6 cellular contexts compared by ENCODE assay signal in genomic region chr5:177403194-177403825, GRCh38. TPM values are rescaled to one million over a fixed set of nuclear protein-coding genes. Genes with fewer than 3 reads are reported as not detected.
DNase-seq lines count a peak whose midpoint lies in the region; ATAC-seq and TF ChIP-seq lines count a peak whose summit lies in the region.

No MANE protein-coding gene starts in this region.

- peaks cover 0 to 11% of the 10 kb centered on the region in 2 donors for H3K27me3 Mint-ChIP-seq in CD8-positive, alpha-beta memory T cell

- H3K4me1 ChIP-seq in CD8-positive, alpha-beta memory T cell (ENCODE audit: insufficient read depth, low read length): peaks cover 35% of the 10 kb centered on the region
- H3K4me1 ChIP-seq in Peyer's patch (peaks cover 4 to 43% (median 28%) of the 10 kb centered on the region in 4 donors), duodenal mucosa (ENCODE audit: control insufficient read depth in 1 of 2, insufficient read depth in 2 of 2, low read length in 2 of 2) (peaks cover 38 to 40% of the 10 kb centered on the region in 2 donors)

- no peak for TF ChIP-seq POLR2A in Peyer's patch (IDR thresholded peaks at IDR 0.05)

- H3K9me3 ChIP-seq in CD8-positive, alpha-beta memory T cell (ENCODE audit: low read length): no peaks in the 10 kb centered on the region
- H3K9me3 ChIP-seq in Peyer's patch (peaks cover 0 to 5% (median 0%) of the 10 kb centered on the region in 4 donors), duodenal mucosa (ENCODE audit: control insufficient read depth in 1 of 2, low read length in 2 of 2) (no peaks in the 10 kb centered on the region)

- no peaks in the 10 kb centered on the region for H3K36me3 ChIP-seq in CD8-positive, alpha-beta memory T cell (ENCODE audit: insufficient read depth, low read length)
- H3K36me3 ChIP-seq in Peyer's patch (no peaks in the 10 kb centered on the region), duodenal mucosa (ENCODE audit: control insufficient read depth in 1 of 2, insufficient read depth in 2 of 2, low read length in 2 of 2) (no peaks in the 10 kb centered on the region)

- POLR2A ChIA-PET in CD8-positive, alpha-beta memory T cell (lab: Charles Lee): interaction anchor here (0.6 to 5.6 kb wide), 14 partner anchors 13 to 100 kb away, joined by 3 to 112 read pairs (median 4); partner anchors contain the start of genes GRK6, PRELID1, PRR7 and RAB24

- peak; percentile 57 to 79 (median 64) for DNase-seq in CD8-positive, alpha-beta memory T cell
- DNase-seq in Peyer's patch: peak in 2 of 3 donors; percentile 40 to 68
- no peak for DNase-seq in skeletal muscle cell (ENCODE audit: low read depth)

- no peaks in the 10 kb centered on the region for H3K9me3 Mint-ChIP-seq in CD8-positive, alpha-beta memory T cell

- peak overlapping the region; percentile 57 for H3K27ac ChIP-seq in CD8-positive, alpha-beta memory T cell (ENCODE audit: low read depth, low read length)
- H3K27ac ChIP-seq in Peyer's patch (peak overlapping the region; percentile 52 to 86 (median 69)), duodenal mucosa (ENCODE audit: low read depth, low read length) (peak overlapping the region; percentile 44)

- peaks cover 26 to 42% (median 30%) of the 10 kb centered on the region in 3 donors for H3K4me1 Mint-ChIP-seq in CD8-positive, alpha-beta memory T cell

- ATAC-seq in GM21576 (IDR thresholded peaks at IDR 0.05; ENCODE audit: unreplicated experiment) (peak; percentile 13), HG02884 (IDR thresholded peaks at IDR 0.05; ENCODE audit: unreplicated experiment) (no peak)

- peak overlapping the region; percentile 78 to 91 (median 84) for H3K4me3 Mint-ChIP-seq in CD8-positive, alpha-beta memory T cell

- no peaks in the 10 kb centered on the region for H3K36me3 Mint-ChIP-seq in CD8-positive, alpha-beta memory T cell

- CTCF ChIA-PET in CD8-positive, alpha-beta memory T cell (lab: Charles Lee): interaction anchor here (0.7 to 12.4 kb wide), 34 partner anchors 8 to 285 kb away, joined by 3 to 307 read pairs (median 10); partner anchors contain the start of genes DBN1, GRK6, LMAN2 and MXD3

- H3K4me3 ChIP-seq in CD8-positive, alpha-beta memory T cell (ENCODE audit: low read length): peak overlapping the region; percentile 69
- peak overlapping the region; percentile 41 to 79 (median 68) for H3K4me3 ChIP-seq in Peyer's patch
- peak overlapping the region; percentile 53 to 84 for H3K4me3 ChIP-seq in duodenal mucosa (ENCODE audit: low read depth in 1 of 2, low read length in 2 of 2)
- peak overlapping the region; percentile 66 for H3K4me3 ChIP-seq in skeletal muscle cell (ENCODE audit: low read depth, low read length)

- peak overlapping the region; percentile 69 to 91 for H3K9ac ChIP-seq in duodenal mucosa (ENCODE audit: low read depth in 1 of 2, low read length in 2 of 2)

- H3K27ac Mint-ChIP-seq in CD8-positive, alpha-beta memory T cell: peak overlapping the region in 7 of 8 donors; percentile 35 to 94 (median 80)

- H3K27me3 ChIP-seq in CD8-positive, alpha-beta memory T cell (ENCODE audit: insufficient read depth, low read length, poor library complexity, severe bottlenecking): no peaks in the 10 kb centered on the region
- H3K27me3 ChIP-seq in Peyer's patch: peaks cover 0 to 24% of the 10 kb centered on the region in 2 donors
- H3K27me3 ChIP-seq in duodenal mucosa (ENCODE audit: control insufficient read depth in 1 of 2, insufficient read depth in 2 of 2, low read length in 2 of 2): peaks cover 6 to 14% of the 10 kb centered on the region in 2 donors

- TF ChIP-seq CTCF in Peyer's patch (IDR thresholded peaks at IDR 0.05): no peak

RNA-seq across cellular contexts. Expression of gene PFN3, which starts 2.8 kb away (rescaled TPM):
- total RNA-seq in CD8-positive, alpha-beta memory T cell: not detected
- polyA plus RNA-seq in CD8-positive, alpha-beta memory T cell: not detected
- total RNA-seq in Peyer's patch: not detected

RNA-seq across cellular contexts. Expression of gene F12, which starts 6.1 kb away (rescaled TPM):
- total RNA-seq in CD8-positive, alpha-beta memory T cell: 10 to 100 TPM in 1 of 2 experiments, 1 to 10 TPM in 1; 9.2 to 10.3 TPM
- 1.9 TPM for polyA plus RNA-seq in CD8-positive, alpha-beta memory T cell
- total RNA-seq in Peyer's patch: 10 to 100 TPM in 1 of 4 donors, 1 to 10 TPM in 3; 1.7 to 22.2 (median 7.8) TPM

RNA-seq across cellular contexts. Expression of gene SLC34A1, which starts 19.1 kb away (rescaled TPM):
- total RNA-seq in CD8-positive, alpha-beta memory T cell: under 1 TPM in 1 of 2 experiments, not detected in 1; 0.09 TPM
- polyA plus RNA-seq in CD8-positive, alpha-beta memory T cell: 0.17 TPM
- under 1 TPM in 1 of 4 donors, not detected in 3; 0.35 TPM for total RNA-seq in Peyer's patch

RNA-seq across cellular contexts. Expression of gene GRK6, which starts 23.2 kb away (rescaled TPM):
- total RNA-seq in CD8-positive, alpha-beta memory T cell: 100 to 1,000 TPM; 180 to 185 TPM
- 201 TPM for polyA plus RNA-seq in CD8-positive, alpha-beta memory T cell
- total RNA-seq in Peyer's patch: 100 to 1,000 TPM in 1 of 4 donors, 10 to 100 TPM in 3; 36.2 to 140 (median 40.7) TPM

RNA-seq across cellular contexts. Expression of gene PRR7, which starts 43.3 kb away (rescaled TPM):
- 10 to 100 TPM; 14.7 to 15.3 TPM for total RNA-seq in CD8-positive, alpha-beta memory T cell
- polyA plus RNA-seq in CD8-positive, alpha-beta memory T cell: 22.1 TPM
- 1 to 10 TPM in 2 of 4 donors, under 1 TPM in 1, not detected in 1; 0.70 to 2.2 (median 1.9) TPM for total RNA-seq in Peyer's patch
